8 cellular contexts compared by ENCODE assay signal in genomic region chr3:56681963-56682457, GRCh38. TPM values are rescaled to one million over a fixed set of nuclear protein-coding genes. Genes with fewer than 3 reads are reported as not detected.
DNase-seq lines count a peak whose midpoint lies in the region; TF ChIP-seq lines count a peak whose summit lies in the region.

No MANE protein-coding gene starts in this region.

- H3K36me3 ChIP-seq in iPS-15b (ENCODE audit: control insufficient read depth, insufficient read depth, low read length) = no peaks in the 10 kb centered on the region
- no peaks in the 10 kb centered on the region for H3K36me3 ChIP-seq in stomach

- H3K4me1 ChIP-seq in iPS-15b (ENCODE audit: control insufficient read depth, insufficient read depth, low read length) (peaks cover 6% of the 10 kb centered on the region), stomach (peaks cover 26 to 55% (median 35%) of the 10 kb centered on the region in 4 donors)

- TF ChIP-seq POLR2A in stomach (IDR thresholded peaks at IDR 0.05) = no peak

- H3K9me3 Mint-ChIP-seq in T-helper 1 cell treated with Interleukin-12 subunit alpha and Interleukin-12 subunit beta and Interleukin-4 antibody, amounts not matched to agents 30 μg/mL and 1 μg/mL, for 36 hours = peaks cover 9% of the 10 kb centered on the region
- H3K9me3 Mint-ChIP-seq in activated CD4-positive, alpha-beta memory T cell treated with anti-CD3 and anti-CD28 coated beads for 36 hours = peaks cover 4% of the 10 kb centered on the region

- H3K9me3 ChIP-seq in iPS-15b (ENCODE audit: control insufficient read depth, insufficient read depth, low read length) (peaks cover 3% of the 10 kb centered on the region), stomach (no peaks in the 10 kb centered on the region)

- intact Hi-C loops in activated CD4-positive, alpha-beta memory T cell treated with anti-CD3 and anti-CD28 coated beads for 36 hours (cut with micrococcal nuclease) = loop anchor here (1.0 to 10.0 kb wide), 3 partner anchors 11 to 543 kb away; partner anchors contain the start of genes APPL1 and CCDC66
- intact Hi-C loops in stomach (cut with DNase I; ENCODE audit: low total_unique reads) = no loop called here

- 10 to 25% (median 15%) methylated on average over 7 to 10 of the region's 10 CpGs for WGBS in stomach, 5 donors

- DNase-seq in T-helper 1 cell (no peak), stomach (no peak), GM10266 (ENCODE audit: extremely low spot score) (no peak)
- no peak for DNase-seq in activated CD4-positive, alpha-beta memory T cell treated with anti-CD3 and anti-CD28 coated beads for 36 hours
- DNase-seq in activated effector memory CD4-positive, alpha-beta T cell treated with anti-CD3 and anti-CD28 coated beads, Interleukin-2, amount 50 U/mL, for 16 hours = no peak
- no peak for DNase-seq in stimulated activated CD4-positive, alpha-beta T cell treated with anti-CD3 and anti-CD28 coated beads, Interleukin-4, amount 100 ng/mL, for 4 hours

- peak in 1 of 7 experiments; percentile 9 for TF ChIP-seq CTCF in stomach (IDR thresholded peaks at IDR 0.05)
- no peak for TF ChIP-seq CTCF in GM10266 (IDR thresholded peaks at IDR 0.05; ENCODE audit: control insufficient read depth, insufficient read depth, low read depth, missing control alignments)

- peak overlapping the region; percentile 94 to 100 (median 98) for H3K27ac ChIP-seq in stomach

- peaks cover 36% of the 10 kb centered on the region for H3K4me1 Mint-ChIP-seq in T-helper 1 cell treated with Interleukin-12 subunit alpha and Interleukin-12 subunit beta and Interleukin-4 antibody, amounts not matched to agents 30 μg/mL and 1 μg/mL, for 36 hours (ENCODE audit: low read depth)
- peaks cover 42% of the 10 kb centered on the region for H3K4me1 Mint-ChIP-seq in activated CD4-positive, alpha-beta memory T cell treated with anti-CD3 and anti-CD28 coated beads for 36 hours (ENCODE audit: low read depth)

- no peak for TF ChIP-seq EP300 in stomach (IDR thresholded peaks at IDR 0.05)

- H3K27ac Mint-ChIP-seq in T-helper 1 cell treated with Interleukin-12 subunit alpha and Interleukin-12 subunit beta and Interleukin-4 antibody, amounts not matched to agents 30 μg/mL and 1 μg/mL, for 36 hours = peak overlapping the region; percentile 96
- H3K27ac Mint-ChIP-seq in activated CD4-positive, alpha-beta memory T cell treated with anti-CD3 and anti-CD28 coated beads for 36 hours = peak overlapping the region; percentile 97

- H3K4me3 Mint-ChIP-seq in T-helper 1 cell treated with Interleukin-12 subunit alpha and Interleukin-12 subunit beta and Interleukin-4 antibody, amounts not matched to agents 30 μg/mL and 1 μg/mL, for 36 hours = peak overlapping the region; percentile 95
- H3K4me3 Mint-ChIP-seq in activated CD4-positive, alpha-beta memory T cell treated with anti-CD3 and anti-CD28 coated beads for 36 hours = peak overlapping the region; percentile 97

- CTCF ChIA-PET in activated CD4-positive, alpha-beta memory T cell treated with anti-CD3 and anti-CD28 coated beads for 36 hours (lab: Charles Lee) = interaction anchor here (0.7 to 2.1 kb wide), 2 partner anchors 117 to 235 kb away, joined by 3 to 9 read pairs; no protein-coding TSS in a partner anchor

- H3K4me3 ChIP-seq in iPS-15b (ENCODE audit: low read depth, low read length) = peak overlapping the region; percentile 77
- peak overlapping the region; percentile 65 to 96 (median 74) for H3K4me3 ChIP-seq in stomach

- POLR2A ChIA-PET in activated CD4-positive, alpha-beta memory T cell treated with anti-CD3 and anti-CD28 coated beads for 36 hours (lab: Charles Lee) = interaction anchor here (0.7 to 2.4 kb wide), 10 partner anchors 8 to 299 kb away, joined by 3 to 14 read pairs (median 6); partner anchors contain the start of genes ARHGEF3 and CCDC66

- H3K9ac ChIP-seq in iPS-15b (ENCODE audit: low read depth, low read length) = peak overlapping the region; percentile 94

- peaks cover 18% of the 10 kb centered on the region for H3K27me3 ChIP-seq in iPS-15b (ENCODE audit: control insufficient read depth, insufficient read depth, low read length)
- no peaks in the 10 kb centered on the region for H3K27me3 ChIP-seq in stomach

- no peaks in the 10 kb centered on the region for H3K27me3 Mint-ChIP-seq in T-helper 1 cell treated with Interleukin-12 subunit alpha and Interleukin-12 subunit beta and Interleukin-4 antibody, amounts not matched to agents 30 μg/mL and 1 μg/mL, for 36 hours (ENCODE audit: low read depth)
- no peaks in the 10 kb centered on the region for H3K27me3 Mint-ChIP-seq in activated CD4-positive, alpha-beta memory T cell treated with anti-CD3 and anti-CD28 coated beads for 36 hours

- peaks cover 42% of the 10 kb centered on the region for H3K36me3 Mint-ChIP-seq in T-helper 1 cell treated with Interleukin-12 subunit alpha and Interleukin-12 subunit beta and Interleukin-4 antibody, amounts not matched to agents 30 μg/mL and 1 μg/mL, for 36 hours (ENCODE audit: low read depth)
- H3K36me3 Mint-ChIP-seq in activated CD4-positive, alpha-beta memory T cell treated with anti-CD3 and anti-CD28 coated beads for 36 hours = peaks cover 43% of the 10 kb centered on the region

RNA-seq across cellular contexts. Expression of gene TASOR, which starts 1.1 kb away (rescaled TPM):
- 10 to 100 TPM; 71.8 to 81.3 TPM for total RNA-seq in activated CD4-positive, alpha-beta memory T cell treated with anti-CD3 and anti-CD28 coated beads for 36 hours
- 100 to 1,000 TPM in 2 of 5 donors, 10 to 100 TPM in 3; 30.1 to 223 (median 73.2) TPM for total RNA-seq in stomach
- 10 to 100 TPM; 13.0 to 17.0 (median 16.2) TPM for polyA plus RNA-seq in stomach
